In genomic region chr16:13055480-13055879, GRCh38 we compare ENCODE assay signal across 28 cellular contexts.
"Had no signal": no experiment of that assay in that cellular context is flagged by ENCODE, and none has a peak within 500 bp of the region (broad histone marks: within the 10 kb centered on the region; RNA-seq: fewer than 3 reads in every experiment).

No MANE protein-coding gene starts in this region.

- H3K27me3 ChIP-seq: colonic mucosa, esophagus muscularis mucosa, esophagus squamous epithelium, foreskin keratinocyte, gastrocnemius medialis, heart right ventricle had no signal

- H3K4me1 Mint-ChIP-seq: endodermal cell had no signal

- H3K27me3 Mint-ChIP-seq: dendritic cell treated with granulocyte-macrophage colony-stimulating factor and Interleukin-4, amounts not matched to agents 40 ng/mL and 50 ng/mL, for 4 days; effector memory CD8-positive, alpha-beta T cell had no signal

- DNase-seq: colonic mucosa; cortex of kidney; dermis blood vessel endothelial cell; dorsolateral prefrontal cortex; effector CD4-positive, alpha-beta T cell; effector CD8-positive, alpha-beta T cell; effector memory CD4-positive, alpha-beta T cell; effector memory CD8-positive, alpha-beta T cell; endodermal cell; erythroblast; esophagus squamous epithelium; foreskin fibroblast; foreskin keratinocyte; foreskin melanocyte; gastrocnemius medialis; glutamatergic neuron; heart left ventricle; heart right ventricle had no signal

- H3K4me1 ChIP-seq: colonic mucosa, esophagus muscularis mucosa, esophagus squamous epithelium, foreskin keratinocyte, gastrocnemius medialis, gastroesophageal sphincter, heart left ventricle, heart right ventricle had no signal

- H3K4me3 ChIP-seq: colonic mucosa, coronary artery, dorsolateral prefrontal cortex, esophagus muscularis mucosa, esophagus squamous epithelium, gastrocnemius medialis, gastroesophageal sphincter, heart left ventricle, heart right ventricle had no signal

- H3K27ac ChIP-seq: colonic mucosa, coronary artery, dorsolateral prefrontal cortex, epithelial cell of prostate, esophagus muscularis mucosa, esophagus squamous epithelium, foreskin keratinocyte, gastrocnemius medialis, gastroesophageal sphincter, heart left ventricle, heart right ventricle had no signal

- ATAC-seq: effector memory CD8-positive, alpha-beta T cell; esophagus mucosa; foreskin keratinocyte; gastrocnemius medialis; gastroesophageal sphincter; heart left ventricle; heart right ventricle had no signal

- H3K4me3 Mint-ChIP-seq: dendritic cell treated with granulocyte-macrophage colony-stimulating factor and Interleukin-4, amounts not matched to agents 40 ng/mL and 50 ng/mL, for 4 days; effector memory CD8-positive, alpha-beta T cell; endodermal cell had no signal

- FAIRE-seq: colon, endometrium, endothelial cell of umbilical vein, frontal cortex had no signal

- H3K27ac Mint-ChIP-seq: dendritic cell treated with granulocyte-macrophage colony-stimulating factor and Interleukin-4, amounts not matched to agents 40 ng/mL and 50 ng/mL, for 4 days; effector memory CD8-positive, alpha-beta T cell; endodermal cell had no signal

- H3K36me3 ChIP-seq: colonic mucosa, esophagus muscularis mucosa, esophagus squamous epithelium, gastrocnemius medialis, gastroesophageal sphincter, heart left ventricle, heart right ventricle had no signal

- H3K9me3 ChIP-seq: colonic mucosa, esophagus squamous epithelium, gastrocnemius medialis, gastroesophageal sphincter had no signal

- H3K9me3 Mint-ChIP-seq: dendritic cell treated with granulocyte-macrophage colony-stimulating factor and Interleukin-4, amounts not matched to agents 40 ng/mL and 50 ng/mL, for 4 days had no signal
